ENCODE assay signal across 9 cellular contexts in genomic region chr4:153521995-153522799, GRCh38. TPM values are rescaled to one million over a fixed set of nuclear protein-coding genes. Genes with fewer than 3 reads are reported as not detected.
DNase-seq lines count a peak whose midpoint lies in the region; ATAC-seq, FAIRE-seq and TF ChIP-seq lines count a peak whose summit lies in the region.
"Had no signal": no experiment of that assay in that cellular context is flagged by ENCODE, and none has a peak within 500 bp of the region (broad histone marks: within the 10 kb centered on the region; RNA-seq: fewer than 3 reads in every experiment).

No MANE protein-coding gene starts in this region.

- RAD21 ChIA-PET in GM12878 (lab: Charles Lee; ENCODE audit: unreplicated experiment), result interaction anchor here (1.0 to 10.7 kb wide), 17 partner anchors 9 to 176 kb away, joined by 3 to 197 read pairs (median 8); partner anchors contain the start of gene TMEM131L

- SMC1A ChIA-PET in GM12878 (lab: Charles Lee; ENCODE audit: uncharacterized antibody, unreplicated experiment), result interaction anchor here (0.6 to 12.9 kb wide), 20 partner anchors 8 to 379 kb away, joined by 3 to 177 read pairs (median 10); partner anchors contain the start of gene TMEM131L

- no peak for FAIRE-seq in GM12878 (lab: Jason Lieb, UNC)

- H3K36me3 ChIP-seq in HEK293 (ENCODE audit: control insufficient read depth in 2 of 2, insufficient read depth in 1 of 2, low read length in 2 of 2) (no peaks in the 10 kb centered on the region), SU-DHL-6 (ENCODE audit: low read length) (peaks cover 20% of the 10 kb centered on the region), GM12878 (ENCODE audit: control insufficient read depth in 2 of 2, insufficient read depth in 2 of 2, low read length in 1 of 2) (peaks cover 0 to 19% of the 10 kb centered on the region in 2 experiments; a peak in 2 of 4 replicates), thymus (ENCODE audit: control insufficient read depth, insufficient read depth) (no peaks in the 10 kb centered on the region), WERI-Rb-1 (no peaks in the 10 kb centered on the region)

- no peak for TF ChIP-seq CTCF in HEK293 (tag by site-specific recombination; IDR thresholded peaks at IDR 0.05)
- TF ChIP-seq CTCF in SU-DHL-6 (IDR thresholded peaks at IDR 0.05; ENCODE audit: insufficient read depth, low read length, poor library complexity, severe bottlenecking), result no peak
- TF ChIP-seq CTCF in GM12878 (IDR thresholded peaks at IDR 0.05 in 2 of 3, conservative IDR thresholded peaks at IDR 0.05 in 1 of 3; ENCODE audit: control insufficient read depth in 2 of 3, extremely low read depth in 1 of 3, insufficient read depth in 1 of 3, low read depth in 3 of 3, low read length in 3 of 3), result no peak
- TF ChIP-seq CTCF in WERI-Rb-1 (IDR thresholded peaks at IDR 0.05; ENCODE audit: low read depth, low read length), result no peak

- WGBS in GM12878 (ENCODE audit: insufficient coverage, insufficient replicate concordance, low lambda C conversion rate, missing lambda C conversion rate), result under 1% methylated on average over 17 of the region's 17 CpGs
- WGBS in thymus, result 12% methylated on average over 17 of the region's 17 CpGs

- intact Hi-C loops in GM12878 (cut with micrococcal nuclease; ENCODE audit: unreplicated experiment), result loop anchor here (1.0 to 2.0 kb wide), 4 partner anchors 34 to 89 kb away; no protein-coding TSS in a partner anchor

- no peak for TF ChIP-seq RAD21 in GM12878 (IDR thresholded peaks at IDR 0.05; ENCODE audit: insufficient read depth, low read depth, low read length)

- H3K27ac ChIP-seq in HEK293 (ENCODE audit: extremely low read depth, low read depth, low read length), result no peak overlapping the region
- peak overlapping the region; percentile 74 for H3K27ac ChIP-seq in SU-DHL-6 (ENCODE audit: low read depth, low read length)
- peak overlapping the region; percentile 96 for H3K27ac ChIP-seq in GM12878 (ENCODE audit: control insufficient read depth, insufficient read depth)
- peak overlapping the region; percentile 88 for H3K27ac ChIP-seq in thymus (ENCODE audit: low read depth)
- no peak overlapping the region for H3K27ac ChIP-seq in WERI-Rb-1

- H3K9ac ChIP-seq in SU-DHL-6 (ENCODE audit: low read length) (0 out of 2 replicates have a peak overlapping the region, but pooled peaks have one; percentile 14), GM12878 (ENCODE audit: control insufficient read depth, insufficient read depth, low read length) (peak overlapping the region; percentile 63)

- H3K9me2 ChIP-seq in SU-DHL-6 (replicated peaks; ENCODE audit: insufficient read depth, low read length), result no peaks in the 10 kb centered on the region

- POLR2A ChIA-PET in HEK293 (lab: Yijun Ruan, JAX) (no interaction called here), GM12878 (lab: Charles Lee) (interaction anchor here (0.6 to 18.7 kb wide), 8 partner anchors 24 to 90 kb away, joined by 3 to 322 read pairs (median 7); partner anchors contain the start of gene TMEM131L)

- in situ Hi-C loops in GM12878 (cut with MboI), result no loop called here

- peaks cover 16% of the 10 kb centered on the region for H3K4me1 ChIP-seq in HEK293 (ENCODE audit: control insufficient read depth, insufficient read depth, low read length)
- H3K4me1 ChIP-seq in GM12878 (ENCODE audit: control insufficient read depth, insufficient read depth, low read length), result peaks cover 85% of the 10 kb centered on the region
- H3K4me1 ChIP-seq in thymus (ENCODE audit: control insufficient read depth, insufficient read depth, low read length), result peaks cover 50% of the 10 kb centered on the region

- TF ChIP-seq EP300 in GM12878 (IDR thresholded peaks at IDR 0.05; ENCODE audit: borderline replicate concordance in 1 of 2, control insufficient read depth in 1 of 2, low read depth in 2 of 2, low read length in 2 of 2), result no peak; a peak in 1 of 4 replicates

- TF ChIP-seq POLR2A in GM12878 (IDR thresholded peaks at IDR 0.05; ENCODE audit: low read depth, low read length), result peak; percentile 56; the same call in 1 of the 2 replicates

- H3K9me3 ChIP-seq in HEK293 (ENCODE audit: control insufficient read depth, insufficient read depth, low read depth, low read length) (no peaks in the 10 kb centered on the region), SU-DHL-6 (ENCODE audit: insufficient read depth, low read length) (no peaks in the 10 kb centered on the region), GM12878 (replicated peaks; ENCODE audit: control insufficient read depth, insufficient read depth, low read length) (no peaks in the 10 kb centered on the region; the same call in 2 of the 3 replicates), thymus (ENCODE audit: control insufficient read depth) (no peaks in the 10 kb centered on the region), WERI-Rb-1 (ENCODE audit: severe bottlenecking) (no peaks in the 10 kb centered on the region)

- DNase-seq in GM12878 (ENCODE audit: low read depth, low spot score), result peak; percentile 71
- no peak for DNase-seq in WERI-Rb-1
- DNase-seq in kidney glomerular epithelial cell (lab: John Stamatoyannopoulos, UW), result no peak
- DNase-seq in NCI-H748 (lab: John Stamatoyannopoulos, UW; ENCODE audit: unreplicated experiment), result no peak

- H3F3A ChIP-seq in SU-DHL-6 (ENCODE audit: insufficient read depth), result peaks cover 69% of the 10 kb centered on the region

- H3K4me3 ChIP-seq in GM08714 (ENCODE audit: low read length) (peak overlapping the region; percentile 48; the same call in 1 of the 2 replicates), HEK293 (ENCODE audit: low read depth, low read length) (no peak overlapping the region), SU-DHL-6 (ENCODE audit: insufficient read depth, low read length, poor library complexity, severe bottlenecking) (no peak overlapping the region), GM12878 (peak overlapping the region; percentile 59), thymus (ENCODE audit: low read length) (peak overlapping the region; percentile 35), WERI-Rb-1 (ENCODE audit: low read depth, low read length) (no peak overlapping the region)
- H3K4me3 ChIP-seq: skin epidermis had no signal

- ATAC-seq in GM12878, result peak; percentile 54

- H3K4me2 ChIP-seq in SU-DHL-6 (ENCODE audit: low read depth, low read length, poor library complexity, severe bottlenecking) (peak overlapping the region; percentile 56), GM12878 (ENCODE audit: control insufficient read depth, insufficient read depth) (peak overlapping the region; percentile 95)

- H4K20me1 ChIP-seq in SU-DHL-6 (ENCODE audit: low read depth, low read length) (peaks cover 36% of the 10 kb centered on the region; the same call in 1 of the 2 replicates), GM12878 (ENCODE audit: control insufficient read depth, insufficient read depth) (no peaks in the 10 kb centered on the region)

- H3K27me3 ChIP-seq in SU-DHL-6 (ENCODE audit: low read length) (no peaks in the 10 kb centered on the region), GM12878 (replicated peaks in 1 of 2; ENCODE audit: control insufficient read depth in 2 of 2, insufficient read depth in 2 of 2, low read length in 1 of 2) (no peaks in the 10 kb centered on the region), thymus (ENCODE audit: control insufficient read depth, insufficient read depth) (no peaks in the 10 kb centered on the region), WERI-Rb-1 (ENCODE audit: insufficient read depth, low read depth, severe bottlenecking) (no peaks in the 10 kb centered on the region)

- no peak overlapping the region for H2AFZ ChIP-seq in SU-DHL-6 (ENCODE audit: low read depth, low read length, severe bottlenecking)
- no peak overlapping the region for H2AFZ ChIP-seq in GM12878 (ENCODE audit: control insufficient read depth, low read depth, low read length)

- H3K79me2 ChIP-seq in SU-DHL-6 (ENCODE audit: insufficient read depth, low read length) (peaks cover 100% of the 10 kb centered on the region), GM12878 (ENCODE audit: control insufficient read depth, insufficient read depth, low read length) (peaks cover 98% of the 10 kb centered on the region)

- CTCF ChIA-PET in HEK293 (lab: Yijun Ruan, JAX) (no interaction called here), GM12878 (lab: Yijun Ruan, JAX) (interaction anchor here (0.7 to 2.0 kb wide), 12 partner anchors 9 to 177 kb away, joined by 3 to 7 read pairs (median 4); partner anchors contain the start of gene TMEM131L)

- BruUV-seq in GM12878 (replicated peaks; lab: Mats Ljungman, UMichigan), result TSS peak; percentile 70

TF ChIP-seq in HEK293, 187 proteins besides CTCF, POLR2A, EP300 and RAD21:
- peak; percentile 66 for TF ChIP-seq ZNF341 (tag by site-specific recombination; IDR thresholded peaks at IDR 0.05; ENCODE audit: low read depth)
- no peak for TF ChIP-seq ZNF664 (tag by site-specific recombination; IDR thresholded peaks at IDR 0.05)

TF ChIP-seq in GM12878, 131 proteins besides CTCF, POLR2A, EP300 and RAD21 (continues in another document):
- TF ChIP-seq SIN3A (IDR thresholded peaks at IDR 0.05; ENCODE audit: low read depth, low read length) (no peak), SUPT20H (IDR thresholded peaks at IDR 0.05; ENCODE audit: borderline replicate concordance, control insufficient read depth, low read depth, low read length) (no peak), NFYA (IDR thresholded peaks at IDR 0.05; ENCODE audit: borderline replicate concordance, low read depth, low read length) (no peak)

RNA-seq across cellular contexts. Expression of gene TMEM131L, which starts 56.0 kb away (rescaled TPM):
- 766 and 777 TPM in 2 replicates for total RNA-seq in GM12878 (2013; cell fraction: nucleolus; rRNA removed)
- total RNA-seq in GM12878 (2014; rRNA removed) (77.0 and 90.4 TPM in 2 replicates), GM12878 (2014; rRNA removed; fragmentation: Illumina TruSeq; extraction: Trizol) (64.0 and 66.4 TPM in 2 replicates), GM12878 (2021) (77.8 and 85.2 TPM in 2 replicates)
- polyA plus RNA-seq in GM12878 (2011; ENCODE audit: low read depth), result 39.6 TPM
- polyA plus RNA-seq in GM12878 (2011; rRNA removed) (90.9 and 101 TPM in 2 replicates), GM12878 (2014; fragmentation: Illumina TruSeq; extraction: Trizol) (74.3 and 94.5 TPM in 2 replicates), GM12878 (2014; fragmentation: Nextera tagmentation; extraction: Ambion mirVana) (1 to 10 TPM; 8.5 to 9.5 TPM), GM12878 (2014; rRNA removed) (47.1 and 47.5 TPM in 2 replicates), GM12878 (2016; fragmentation: Nextera tagmentation; extraction: Ambion mirVana) (10 to 100 TPM; 74.5 TPM), thymus (32.8 TPM)
- polyA plus RNA-seq in GM12878 (2011; cell fraction: cytosol; rRNA removed), result 65.6 and 84.8 TPM in 2 replicates
- polyA plus RNA-seq in GM12878 (2011; cell fraction: nucleus; rRNA removed), result 169 and 183 TPM in 2 replicates
- polyA plus RNA-seq in GM12878 (2012), result 45.1 and 70.5 TPM in 2 replicates
- polyA minus RNA-seq in GM12878 (2011; rRNA and poly(A)+ RNA removed), result 177 and 187 TPM in 2 replicates
- polyA minus RNA-seq in GM12878 (2011; cell fraction: cytosol; rRNA and poly(A)+ RNA removed), result 53.1 and 74.4 TPM in 2 replicates
- 194 and 231 TPM in 2 replicates for polyA minus RNA-seq in GM12878 (2011; cell fraction: nucleus; rRNA and poly(A)+ RNA removed)

Comparison
In these comparisons a context has a peak if more than half of its experiments do, and no peak if none do; other contexts are left out.
1. H3K4me3 ChIP-seq: peak in GM08714 (single experiment), GM12878 (single experiment) and thymus (single experiment); none in HEK293 (single experiment), SU-DHL-6 (single experiment) and WERI-Rb-1 (single experiment).
2. H3K27ac ChIP-seq: peak in SU-DHL-6 (single experiment), GM12878 (single experiment) and thymus (single experiment); none in HEK293 (single experiment) and WERI-Rb-1 (single experiment).